1 cellular context compared by ENCODE assay signal in genomic region chr16:14199199-14199598, GRCh38.
TF ChIP-seq lines count a peak whose summit lies in the region.

No MANE protein-coding gene starts in this region.

TF ChIP-seq in IMR-90, 13 proteins besides CTCF, POLR2A, EP300 and RAD21:
- TF ChIP-seq MAZ (IDR thresholded peaks at IDR 0.05; ENCODE audit: borderline replicate concordance, low read depth, low read length) (no peak), BHLHE40 (IDR thresholded peaks at IDR 0.05; ENCODE audit: low read depth, low read length) (no peak), CHD1 (IDR thresholded peaks at IDR 0.05; ENCODE audit: low read depth, low read length) (no peak), NFE2L2 (IDR thresholded peaks at IDR 0.05; ENCODE audit: low read depth, low read length) (no peak), SMC3 (IDR thresholded peaks at IDR 0.05; ENCODE audit: low read depth, low read length) (no peak), MXI1 (IDR thresholded peaks at IDR 0.05; ENCODE audit: borderline replicate concordance, low read depth, low read length) (no peak), RFX5 (IDR thresholded peaks at IDR 0.05; ENCODE audit: low read depth, low read length) (no peak), USF2 (IDR thresholded peaks at IDR 0.05; ENCODE audit: low read depth, low read length) (no peak), MAFK (IDR thresholded peaks at IDR 0.05; ENCODE audit: low read depth, low read length) (no peak), RCOR1 (IDR thresholded peaks at IDR 0.05; ENCODE audit: insufficient replicate concordance, low read length) (no peak), FOS (IDR thresholded peaks at IDR 0.05; ENCODE audit: low read depth, low read length) (no peak), CEBPB (IDR thresholded peaks at IDR 0.05; ENCODE audit: low read depth, low read length) (no peak)
- TF ChIP-seq, protein P1, sequence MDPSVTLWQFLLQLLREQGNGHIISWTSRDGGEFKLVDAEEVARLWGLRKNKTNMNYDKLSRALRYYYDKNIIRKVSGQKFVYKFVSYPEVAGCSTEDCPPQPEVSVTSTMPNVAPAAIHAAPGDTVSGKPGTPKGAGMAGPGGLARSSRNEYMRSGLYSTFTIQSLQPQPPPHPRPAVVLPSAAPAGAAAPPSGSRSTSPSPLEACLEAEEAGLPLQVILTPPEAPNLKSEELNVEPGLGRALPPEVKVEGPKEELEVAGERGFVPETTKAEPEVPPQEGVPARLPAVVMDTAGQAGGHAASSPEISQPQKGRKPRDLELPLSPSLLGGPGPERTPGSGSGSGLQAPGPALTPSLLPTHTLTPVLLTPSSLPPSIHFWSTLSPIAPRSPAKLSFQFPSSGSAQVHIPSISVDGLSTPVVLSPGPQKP (IDR thresholded peaks at IDR 0.05; ENCODE audit: borderline replicate concordance, low read depth, low read length): no peak
